ENCODE assay signal across 1 cellular context in the genomic region with DNA sequence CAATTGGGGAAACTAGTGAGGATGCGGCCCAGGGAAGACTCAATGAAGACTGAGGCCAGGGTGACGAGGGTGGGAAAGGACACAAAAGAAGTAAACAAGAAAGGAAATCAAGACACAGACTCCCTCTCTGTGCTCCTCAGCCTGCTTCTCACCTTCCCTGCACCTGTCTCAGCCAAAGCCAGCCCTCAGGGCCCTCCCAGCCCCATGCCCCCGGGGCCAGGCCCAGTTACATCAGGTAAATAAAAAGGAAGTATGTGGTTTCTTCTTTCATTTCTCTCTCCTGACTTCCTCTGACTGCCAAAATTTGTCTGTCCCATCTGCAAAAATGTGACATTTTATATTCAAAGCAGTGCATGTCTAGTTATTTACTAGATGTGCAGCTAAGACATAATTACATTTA.
TF ChIP-seq lines count a peak whose summit lies in the region.

No MANE protein-coding gene starts in this region.

TF ChIP-seq in K562, 482 proteins besides CTCF, POLR2A, EP300 and RAD21 (continued from another document):
- TF ChIP-seq POLR2G (IDR thresholded peaks at IDR 0.05; ENCODE audit: low read depth, low read length): no peak
- TF ChIP-seq, protein P1, sequence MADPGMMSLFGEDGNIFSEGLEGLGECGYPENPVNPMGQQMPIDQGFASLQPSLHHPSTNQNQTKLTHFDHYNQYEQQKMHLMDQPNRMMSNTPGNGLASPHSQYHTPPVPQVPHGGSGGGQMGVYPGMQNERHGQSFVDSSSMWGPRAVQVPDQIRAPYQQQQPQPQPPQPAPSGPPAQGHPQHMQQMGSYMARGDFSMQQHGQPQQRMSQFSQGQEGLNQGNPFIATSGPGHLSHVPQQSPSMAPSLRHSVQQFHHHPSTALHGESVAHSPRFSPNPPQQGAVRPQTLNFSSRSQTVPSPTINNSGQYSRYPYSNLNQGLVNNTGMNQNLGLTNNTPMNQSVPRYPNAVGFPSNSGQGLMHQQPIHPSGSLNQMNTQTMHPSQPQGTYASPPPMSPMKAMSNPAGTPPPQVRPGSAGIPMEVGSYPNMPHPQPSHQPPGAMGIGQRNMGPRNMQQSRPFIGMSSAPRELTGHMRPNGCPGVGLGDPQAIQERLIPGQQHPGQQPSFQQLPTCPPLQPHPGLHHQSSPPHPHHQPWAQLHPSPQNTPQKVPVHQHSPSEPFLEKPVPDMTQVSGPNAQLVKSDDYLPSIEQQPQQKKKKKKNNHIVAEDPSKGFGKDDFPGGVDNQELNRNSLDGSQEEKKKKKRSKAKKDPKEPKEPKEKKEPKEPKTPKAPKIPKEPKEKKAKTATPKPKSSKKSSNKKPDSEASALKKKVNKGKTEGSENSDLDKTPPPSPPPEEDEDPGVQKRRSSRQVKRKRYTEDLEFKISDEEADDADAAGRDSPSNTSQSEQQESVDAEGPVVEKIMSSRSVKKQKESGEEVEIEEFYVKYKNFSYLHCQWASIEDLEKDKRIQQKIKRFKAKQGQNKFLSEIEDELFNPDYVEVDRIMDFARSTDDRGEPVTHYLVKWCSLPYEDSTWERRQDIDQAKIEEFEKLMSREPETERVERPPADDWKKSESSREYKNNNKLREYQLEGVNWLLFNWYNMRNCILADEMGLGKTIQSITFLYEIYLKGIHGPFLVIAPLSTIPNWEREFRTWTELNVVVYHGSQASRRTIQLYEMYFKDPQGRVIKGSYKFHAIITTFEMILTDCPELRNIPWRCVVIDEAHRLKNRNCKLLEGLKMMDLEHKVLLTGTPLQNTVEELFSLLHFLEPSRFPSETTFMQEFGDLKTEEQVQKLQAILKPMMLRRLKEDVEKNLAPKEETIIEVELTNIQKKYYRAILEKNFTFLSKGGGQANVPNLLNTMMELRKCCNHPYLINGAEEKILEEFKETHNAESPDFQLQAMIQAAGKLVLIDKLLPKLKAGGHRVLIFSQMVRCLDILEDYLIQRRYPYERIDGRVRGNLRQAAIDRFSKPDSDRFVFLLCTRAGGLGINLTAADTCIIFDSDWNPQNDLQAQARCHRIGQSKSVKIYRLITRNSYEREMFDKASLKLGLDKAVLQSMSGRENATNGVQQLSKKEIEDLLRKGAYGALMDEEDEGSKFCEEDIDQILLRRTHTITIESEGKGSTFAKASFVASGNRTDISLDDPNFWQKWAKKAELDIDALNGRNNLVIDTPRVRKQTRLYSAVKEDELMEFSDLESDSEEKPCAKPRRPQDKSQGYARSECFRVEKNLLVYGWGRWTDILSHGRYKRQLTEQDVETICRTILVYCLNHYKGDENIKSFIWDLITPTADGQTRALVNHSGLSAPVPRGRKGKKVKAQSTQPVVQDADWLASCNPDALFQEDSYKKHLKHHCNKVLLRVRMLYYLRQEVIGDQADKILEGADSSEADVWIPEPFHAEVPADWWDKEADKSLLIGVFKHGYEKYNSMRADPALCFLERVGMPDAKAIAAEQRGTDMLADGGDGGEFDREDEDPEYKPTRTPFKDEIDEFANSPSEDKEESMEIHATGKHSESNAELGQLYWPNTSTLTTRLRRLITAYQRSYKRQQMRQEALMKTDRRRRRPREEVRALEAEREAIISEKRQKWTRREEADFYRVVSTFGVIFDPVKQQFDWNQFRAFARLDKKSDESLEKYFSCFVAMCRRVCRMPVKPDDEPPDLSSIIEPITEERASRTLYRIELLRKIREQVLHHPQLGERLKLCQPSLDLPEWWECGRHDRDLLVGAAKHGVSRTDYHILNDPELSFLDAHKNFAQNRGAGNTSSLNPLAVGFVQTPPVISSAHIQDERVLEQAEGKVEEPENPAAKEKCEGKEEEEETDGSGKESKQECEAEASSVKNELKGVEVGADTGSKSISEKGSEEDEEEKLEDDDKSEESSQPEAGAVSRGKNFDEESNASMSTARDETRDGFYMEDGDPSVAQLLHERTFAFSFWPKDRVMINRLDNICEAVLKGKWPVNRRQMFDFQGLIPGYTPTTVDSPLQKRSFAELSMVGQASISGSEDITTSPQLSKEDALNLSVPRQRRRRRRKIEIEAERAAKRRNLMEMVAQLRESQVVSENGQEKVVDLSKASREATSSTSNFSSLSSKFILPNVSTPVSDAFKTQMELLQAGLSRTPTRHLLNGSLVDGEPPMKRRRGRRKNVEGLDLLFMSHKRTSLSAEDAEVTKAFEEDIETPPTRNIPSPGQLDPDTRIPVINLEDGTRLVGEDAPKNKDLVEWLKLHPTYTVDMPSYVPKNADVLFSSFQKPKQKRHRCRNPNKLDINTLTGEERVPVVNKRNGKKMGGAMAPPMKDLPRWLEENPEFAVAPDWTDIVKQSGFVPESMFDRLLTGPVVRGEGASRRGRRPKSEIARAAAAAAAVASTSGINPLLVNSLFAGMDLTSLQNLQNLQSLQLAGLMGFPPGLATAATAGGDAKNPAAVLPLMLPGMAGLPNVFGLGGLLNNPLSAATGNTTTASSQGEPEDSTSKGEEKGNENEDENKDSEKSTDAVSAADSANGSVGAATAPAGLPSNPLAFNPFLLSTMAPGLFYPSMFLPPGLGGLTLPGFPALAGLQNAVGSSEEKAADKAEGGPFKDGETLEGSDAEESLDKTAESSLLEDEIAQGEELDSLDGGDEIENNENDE (IDR thresholded peaks at IDR 0.05; ENCODE audit: low read depth, low read length): no peak
